11 cellular contexts compared by ENCODE assay signal in genomic region chr5:75612211-75612579, GRCh38. TPM values are rescaled to one million over a fixed set of nuclear protein-coding genes. Genes with fewer than 3 reads are reported as not detected.
DNase-seq lines count a peak whose midpoint lies in the region; ATAC-seq and TF ChIP-seq lines count a peak whose summit lies in the region.
"Had no signal": no experiment of that assay in that cellular context is flagged by ENCODE, and none has a peak within 500 bp of the region (broad histone marks: within the 10 kb centered on the region; RNA-seq: fewer than 3 reads in every experiment).

No MANE protein-coding gene starts in this region.

- H3K9me3 ChIP-seq in HUES48 (ENCODE audit: control insufficient read depth, insufficient read depth, low read length) (no peaks in the 10 kb centered on the region), left lung (no peaks in the 10 kb centered on the region), testis (no peaks in the 10 kb centered on the region)
- no peaks in the 10 kb centered on the region for H3K9me3 ChIP-seq in naive thymus-derived CD4-positive, alpha-beta T cell (ENCODE audit: control insufficient read depth in 2 of 3, low read length in 3 of 3)

- H3K27me3 Mint-ChIP-seq in naive thymus-derived CD4-positive, alpha-beta T cell: peaks cover 0 to 24% (median 14%) of the 10 kb centered on the region in 5 donors

- H3K27ac Mint-ChIP-seq in naive thymus-derived CD4-positive, alpha-beta T cell: no peak overlapping the region
- H3K27ac Mint-ChIP-seq: activated naive CD8-positive, alpha-beta T cell treated with anti-CD3 and anti-CD28 coated beads, Interleukin-2, amount 50 U/mL, for 24 hours had no signal

- H3K36me3 ChIP-seq in HUES48 (ENCODE audit: control insufficient read depth, insufficient read depth, low read length) (no peaks in the 10 kb centered on the region), left lung (no peaks in the 10 kb centered on the region), testis (ENCODE audit: low read depth, missing control alignments) (no peaks in the 10 kb centered on the region)
- no peaks in the 10 kb centered on the region for H3K36me3 ChIP-seq in naive thymus-derived CD4-positive, alpha-beta T cell (ENCODE audit: control insufficient read depth in 2 of 3, insufficient read depth in 3 of 3, low read length in 3 of 3)

- H3K4me3 ChIP-seq in HUES48 (ENCODE audit: low read depth, low read length) (peak overlapping the region; percentile 69), choroid plexus epithelial cell (ENCODE audit: low read depth, low read length) (peak overlapping the region; percentile 64), left lung (peak overlapping the region; percentile 35 to 38), testis (peak overlapping the region; percentile 55 to 58)
- no peak overlapping the region for H3K4me3 ChIP-seq in naive thymus-derived CD4-positive, alpha-beta T cell (ENCODE audit: low read length)

- peak; percentile 52 for ATAC-seq in left lung
- no peak for ATAC-seq in HG03432 (IDR thresholded peaks at IDR 0.05; ENCODE audit: unreplicated experiment)
- no peak for ATAC-seq in naive thymus-derived CD4-positive, alpha-beta T cell
- ATAC-seq: HCT116 had no signal

- peaks cover 29% of the 10 kb centered on the region for H3K4me1 ChIP-seq in HUES48 (ENCODE audit: control insufficient read depth, insufficient read depth, low read length)
- peaks cover 0 to 20% of the 10 kb centered on the region in 2 donors for H3K4me1 ChIP-seq in left lung
- peaks cover 15% of the 10 kb centered on the region for H3K4me1 ChIP-seq in testis
- peaks cover 0 to 10% of the 10 kb centered on the region in 2 donors for H3K4me1 ChIP-seq in naive thymus-derived CD4-positive, alpha-beta T cell (ENCODE audit: control insufficient read depth in 2 of 2, insufficient read depth in 2 of 2, low read length in 2 of 2)

- H3K36me3 Mint-ChIP-seq in naive thymus-derived CD4-positive, alpha-beta T cell: peaks cover 0 to 11% (median 6%) of the 10 kb centered on the region in 5 donors

- WGBS in testis, 2 donors: 11 to 14% methylated on average over 11 to 12 of the region's 12 CpGs

- H3K27ac ChIP-seq in HUES48 (ENCODE audit: low read depth, low read length) (no peak overlapping the region), left lung (peak overlapping the region in 1 of 2 donors; percentile 40), testis (no peak overlapping the region)
- no peak overlapping the region for H3K27ac ChIP-seq in naive thymus-derived CD4-positive, alpha-beta T cell (ENCODE audit: low read depth, low read length)

- H3K27me3 ChIP-seq in HUES48 (ENCODE audit: control insufficient read depth, insufficient read depth, low read length) (no peaks in the 10 kb centered on the region; the same call in 1 of the 2 replicates), left lung (peaks cover 0 to 14% of the 10 kb centered on the region in 2 donors), testis (no peaks in the 10 kb centered on the region)
- peaks cover 0 to 4% of the 10 kb centered on the region in 2 donors for H3K27me3 ChIP-seq in naive thymus-derived CD4-positive, alpha-beta T cell (ENCODE audit: control insufficient read depth in 2 of 2, insufficient read depth in 2 of 2, low read length in 2 of 2)

- TF ChIP-seq POLR2A in testis (IDR thresholded peaks at IDR 0.05): no peak

- intact Hi-C loops in left lung (cut with DNase I) (no loop called here), testis (cut with DNase I; ENCODE audit: low total_unique reads) (no loop called here)
- intact Hi-C loops in naive thymus-derived CD4-positive, alpha-beta T cell (cut with micrococcal nuclease): no loop called here

- POLR2A ChIA-PET in naive thymus-derived CD4-positive, alpha-beta T cell (lab: Charles Lee): no interaction called here

- DNase-seq in choroid plexus epithelial cell (ENCODE audit: low read depth) (no peak), left lung (no peak), testis (no peak), DMS79 treated with DMSO at 0.1 percent for 48 hours (lab: John Stamatoyannopoulos, UW) (no peak)
- DNase-seq in naive thymus-derived CD4-positive, alpha-beta T cell: no peak
- DNase-seq: activated naive CD8-positive, alpha-beta T cell treated with anti-CD3 and anti-CD28 coated beads, Interleukin-2, amount 50 U/mL, for 24 hours; NCI-H146 had no signal

- CTCF ChIA-PET in naive thymus-derived CD4-positive, alpha-beta T cell (lab: Charles Lee): no interaction called here

- H3K9me3 Mint-ChIP-seq in naive thymus-derived CD4-positive, alpha-beta T cell: peaks cover 0 to 1% (median 0%) of the 10 kb centered on the region in 11 donors
- H3K9me3 Mint-ChIP-seq: activated naive CD8-positive, alpha-beta T cell treated with anti-CD3 and anti-CD28 coated beads, Interleukin-2, amount 50 U/mL, for 24 hours had no signal

- no peak overlapping the region for H3K9ac ChIP-seq in HUES48 (ENCODE audit: low read depth, low read length)

- peak overlapping the region in 3 of 10 donors; percentile 50 to 61 (median 52) for H3K4me3 Mint-ChIP-seq in naive thymus-derived CD4-positive, alpha-beta T cell
- H3K4me3 Mint-ChIP-seq: activated naive CD8-positive, alpha-beta T cell treated with anti-CD3 and anti-CD28 coated beads, Interleukin-2, amount 50 U/mL, for 24 hours had no signal

- no peak for TF ChIP-seq CTCF in choroid plexus epithelial cell (conservative IDR thresholded peaks at IDR 0.05; ENCODE audit: low read depth, low read length)
- no peak for TF ChIP-seq CTCF in left lung (IDR thresholded peaks at IDR 0.05)
- TF ChIP-seq CTCF in testis (IDR thresholded peaks at IDR 0.05): no peak

- peaks cover 3 to 9% (median 6%) of the 10 kb centered on the region in 7 donors for H3K4me1 Mint-ChIP-seq in naive thymus-derived CD4-positive, alpha-beta T cell

RNA-seq across cellular contexts. Expression of gene ANKDD1B, which starts 0.9 kb away (rescaled TPM):
- total RNA-seq in left lung (1 to 10 TPM; 3.0 to 3.3 TPM), testis (1 to 10 TPM; 1.3 to 8.1 TPM)
- polyA plus RNA-seq in testis (ENCODE audit: insufficient read depth, low read depth, low replicate concordance): 1.2 TPM
- total RNA-seq in naive thymus-derived CD4-positive, alpha-beta T cell: under 1 TPM; 0.19 to 0.70 (median 0.41) TPM
- under 1 TPM in 1 of 2 donors, not detected in 1; 0.12 TPM for polyA plus RNA-seq in naive thymus-derived CD4-positive, alpha-beta T cell
- total RNA-seq: RPMI7951 had no signal
